In the genomic region with DNA sequence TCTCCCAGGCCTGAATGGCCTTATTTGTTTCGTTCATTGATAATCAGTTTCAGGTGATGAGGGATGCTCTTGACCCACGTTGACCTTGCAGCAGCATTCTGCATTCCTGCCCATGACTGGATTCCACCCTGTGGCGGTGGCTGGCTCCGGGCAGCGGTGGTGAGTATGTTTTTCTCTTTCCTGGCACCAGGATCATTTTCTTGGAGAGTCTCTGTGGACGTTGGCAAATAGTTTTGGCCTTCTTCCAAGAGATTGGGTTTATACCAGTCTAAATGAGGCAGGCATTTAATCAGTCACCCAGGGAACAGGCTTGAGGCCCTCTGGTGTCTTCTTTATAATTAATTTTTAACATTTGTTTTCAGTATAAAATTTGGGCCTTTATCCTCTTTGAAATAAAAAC, we compare ENCODE assay signal across 12 cellular contexts.
A peak's percentile ranks its signal among the peaks of the same experiment; 100 is the strongest.
DNase-seq lines count a peak whose midpoint lies in the region; ATAC-seq, FAIRE-seq and TF ChIP-seq lines count a peak whose summit lies in the region.
"Had no signal": no experiment of that assay in that cellular context is flagged by ENCODE, and none has a peak within 500 bp of the region (broad histone marks: within the 10 kb centered on the region; RNA-seq: fewer than 3 reads in every experiment).

No MANE protein-coding gene starts in this region.

- H3K27ac ChIP-seq in left lung, result no peak overlapping the region
- H3K27ac ChIP-seq: BLaER1 treated with 17β-estradiol and CSF1 and Interleukin-3, amounts not matched to agents 10 nM and 100 nM; neutrophil had no signal

- no peak for TF ChIP-seq POLR2A in GM12892 (IDR thresholded peaks at IDR 0.05; ENCODE audit: low read depth, low read length)

- H3K4me1 ChIP-seq in left lung, result no peaks in the 10 kb centered on the region
- H3K4me1 ChIP-seq: BLaER1 treated with 17β-estradiol and CSF1 and Interleukin-3, amounts not matched to agents 10 nM and 100 nM had no signal

- no peak for FAIRE-seq in GM12892 (lab: Jason Lieb, UNC)
- FAIRE-seq: GM12891 had no signal

- no peak for TF ChIP-seq CTCF in AG10803 (conservative IDR thresholded peaks at IDR 0.05; ENCODE audit: low read length)
- TF ChIP-seq CTCF in left lung (IDR thresholded peaks at IDR 0.05), result no peak

- peak; percentile 80 for ATAC-seq in left lung

- H3K4me3 ChIP-seq in AG10803 (ENCODE audit: low read length) (no peak overlapping the region), left lung (no peak overlapping the region)
- H3K4me3 ChIP-seq: BLaER1 treated with 17β-estradiol and CSF1 and Interleukin-3, amounts not matched to agents 10 nM and 100 nM had no signal

- H3K27me3 ChIP-seq in left lung, result peaks cover 0 to 24% of the 10 kb centered on the region in 2 donors
- H3K27me3 ChIP-seq: BLaER1 treated with 17β-estradiol and CSF1 and Interleukin-3, amounts not matched to agents 10 nM and 100 nM had no signal

- DNase-seq in AG10803 (ENCODE audit: low read depth) (peak; percentile 66), M059J (ENCODE audit: low read depth) (peak; percentile 88), astrocyte of the hippocampus (ENCODE audit: low read depth, low spot score) (peak; percentile 86), left lung (no peak), iPS-NIHi11 (ENCODE audit: low spot score) (no peak), GM12892 (ENCODE audit: insufficient read length) (no peak), COLO668 (lab: John Stamatoyannopoulos, UW; ENCODE audit: unreplicated experiment) (no peak)
- no peak for DNase-seq in activated naive CD4-positive, alpha-beta T cell treated with Interleukin-2 at 50 U/mL for 16 hours
- DNase-seq: KG1 had no signal

- H3K36me3 ChIP-seq in left lung, result no peaks in the 10 kb centered on the region
- H3K36me3 ChIP-seq: BLaER1 treated with 17β-estradiol and CSF1 and Interleukin-3, amounts not matched to agents 10 nM and 100 nM; neutrophil had no signal

- intact Hi-C loops in left lung (cut with DNase I), result no loop called here

- no peaks in the 10 kb centered on the region for H3K9me3 ChIP-seq in left lung
- H3K9me3 ChIP-seq: BLaER1 treated with 17β-estradiol and CSF1 and Interleukin-3, amounts not matched to agents 10 nM and 100 nM; neutrophil had no signal

Comparison
In these comparisons a context has a peak if more than half of its experiments do, and no peak if none do; other contexts are left out.
1. DNase-seq: peak in AG10803 (single experiment), M059J (single experiment) and astrocyte of the hippocampus (single experiment); none in left lung (0 of 2), iPS-NIHi11 (single experiment), GM12892 (single experiment), COLO668 (single experiment) and activated naive CD4-positive, alpha-beta T cell treated with Interleukin-2 at 50 U/mL for 16 hours (single experiment).